In genomic region chr1:244448279-244449036, GRCh38 we compare ENCODE assay signal across 13 cellular contexts. TPM values are rescaled to one million over a fixed set of nuclear protein-coding genes. Genes with fewer than 3 reads are reported as not detected.
DNase-seq lines count a peak whose midpoint lies in the region; ATAC-seq, FAIRE-seq and TF ChIP-seq lines count a peak whose summit lies in the region.
"Had no signal": no experiment of that assay in that cellular context is flagged by ENCODE, and none has a peak within 500 bp of the region (broad histone marks: within the 10 kb centered on the region; RNA-seq: fewer than 3 reads in every experiment).

No MANE protein-coding gene starts in this region.

- peak overlapping the region; percentile 48 for H3K4me2 ChIP-seq in H9 (ENCODE audit: insufficient read depth, insufficient read length, low read length)
- H3K4me2 ChIP-seq in mesendoderm (ENCODE audit: low read length): no peak overlapping the region

- H3T11ph ChIP-seq in H9 (ENCODE audit: low read length): no peak overlapping the region

- no peak overlapping the region for H4K8ac ChIP-seq in H9 (replicated peaks; ENCODE audit: insufficient read length, low read depth, low read length)
- no peak overlapping the region for H4K8ac ChIP-seq in mesendoderm (ENCODE audit: low read depth, low read length)

- H3K79me2 ChIP-seq in H9 (ENCODE audit: insufficient read depth, low read length) (peaks cover 31% of the 10 kb centered on the region; the same call in 1 of the 2 replicates), mesendoderm (ENCODE audit: control insufficient read depth, insufficient read depth, low read length) (peaks cover 46% of the 10 kb centered on the region)

- no peak overlapping the region for H3K18ac ChIP-seq in H9 (ENCODE audit: insufficient read length, low read depth, low read length)
- H3K18ac ChIP-seq in mesendoderm (ENCODE audit: low read length): no peak overlapping the region

- FAIRE-seq in A204.1 (lab: Jason Lieb, UNC): peak; percentile 19

- ATAC-seq in stimulated activated memory B cell treated with anti-CD40 and anti-IgM and Interleukin-4, amounts not matched to agents 10 μg/mL and 1 μg/mL and 100 μg/mL, for 72 hours: no peak
- no peak for ATAC-seq in HG03108 (IDR thresholded peaks at IDR 0.05; ENCODE audit: unreplicated experiment)

- H3K9me3 ChIP-seq in H9 (ENCODE audit: control insufficient read depth, low read depth, low read length): no peaks in the 10 kb centered on the region
- H3K9me3 ChIP-seq in ascending aorta: no peaks in the 10 kb centered on the region

- H3K4ac ChIP-seq in H9 (ENCODE audit: low read depth, low read length): no peak overlapping the region
- H3K4ac ChIP-seq in mesendoderm (ENCODE audit: low read depth, low read length): no peak overlapping the region

- H3K4me3 ChIP-seq in ascending aorta (no peak overlapping the region), mesendoderm (ENCODE audit: low read length) (no peak overlapping the region)

- H3K79me1 ChIP-seq in H9 (ENCODE audit: insufficient read depth, low read depth, low read length, poor library complexity, severe bottlenecking) (peaks cover 5% of the 10 kb centered on the region), mesendoderm (ENCODE audit: low read length) (peaks cover 6% of the 10 kb centered on the region)

- H3K23ac ChIP-seq in H9 (ENCODE audit: insufficient read length, low read depth, low read length): no peak overlapping the region
- H3K23ac ChIP-seq in mesendoderm (ENCODE audit: low read length): no peak overlapping the region

- no peak overlapping the region for H2BK12ac ChIP-seq in H9 (ENCODE audit: insufficient read length, low read depth, low read length)

- no peaks in the 10 kb centered on the region; a peak in 2 of 5 replicates for H3K9me3 Mint-ChIP-seq in H9
- no peaks in the 10 kb centered on the region for H3K9me3 Mint-ChIP-seq in stimulated activated memory B cell treated with anti-CD40 and anti-IgM and Interleukin-4, amounts not matched to agents 10 μg/mL and 1 μg/mL and 100 μg/mL, for 72 hours

- intact Hi-C loops in ascending aorta (cut with DNase I): no loop called here

- no peak overlapping the region for H3K14ac ChIP-seq in H9 (ENCODE audit: insufficient read depth, low read length)

- no peaks in the 10 kb centered on the region for H3K27me3 Mint-ChIP-seq in H9 (ENCODE audit: low read depth)
- no peaks in the 10 kb centered on the region for H3K27me3 Mint-ChIP-seq in stimulated activated memory B cell treated with anti-CD40 and anti-IgM and Interleukin-4, amounts not matched to agents 10 μg/mL and 1 μg/mL and 100 μg/mL, for 72 hours

- no peak for TF ChIP-seq CTCF in H9 (conservative IDR thresholded peaks at IDR 0.05)
- no peak for TF ChIP-seq CTCF in ascending aorta (IDR thresholded peaks at IDR 0.05)

- H3K36me3 Mint-ChIP-seq in H9 (ENCODE audit: insufficient read depth in 1 of 3, low read depth in 3 of 3): peaks cover 4 to 19% (median 12%) of the 10 kb centered on the region in 3 experiments; a peak in 6 of 7 replicates
- H3K36me3 Mint-ChIP-seq in stimulated activated memory B cell treated with anti-CD40 and anti-IgM and Interleukin-4, amounts not matched to agents 10 μg/mL and 1 μg/mL and 100 μg/mL, for 72 hours: peaks cover 17% of the 10 kb centered on the region

- H3K27ac ChIP-seq in H9 (ENCODE audit: insufficient read length, low read depth, low read length) (no peak overlapping the region), ascending aorta (peak overlapping the region; percentile 11 to 21), mesendoderm (ENCODE audit: low read depth, low read length) (no peak overlapping the region), caudate nucleus (ENCODE audit: low read depth, low read length) (no peak overlapping the region)

- H3K27me3 ChIP-seq in H9 (ENCODE audit: insufficient read depth, low read length) (no peaks in the 10 kb centered on the region), ascending aorta (no peaks in the 10 kb centered on the region), mesendoderm (ENCODE audit: insufficient read depth, low read length, poor library complexity) (no peaks in the 10 kb centered on the region)

- H3K56ac ChIP-seq in H9 (ENCODE audit: insufficient read length, low read depth, low read length): no peak overlapping the region
- no peak overlapping the region for H3K56ac ChIP-seq in mesendoderm (ENCODE audit: low read length)

- H3K4me1 ChIP-seq in H9 (ENCODE audit: insufficient read depth, low read length) (peaks cover 13% of the 10 kb centered on the region; the same call in 1 of the 2 replicates), ascending aorta (peaks cover 9 to 46% of the 10 kb centered on the region in 2 donors), mesendoderm (ENCODE audit: control insufficient read depth, low read depth, low read length) (no peaks in the 10 kb centered on the region)

- H4K91ac ChIP-seq in H9 (ENCODE audit: insufficient read length, low read depth, low read length): no peak overlapping the region

- H3K9ac ChIP-seq in H9 (ENCODE audit: extremely low read depth, insufficient read length, low read length): no peak overlapping the region
- peak overlapping the region; percentile 15 for H3K9ac ChIP-seq in mesendoderm (ENCODE audit: low read length)

- no peak overlapping the region for H2AK5ac ChIP-seq in H9 (ENCODE audit: insufficient read length, low read length)
- no peak overlapping the region for H2AK5ac ChIP-seq in mesendoderm (ENCODE audit: low read length)

- H4K5ac ChIP-seq in H9 (ENCODE audit: insufficient read length, low read depth, low read length) (no peak overlapping the region), mesendoderm (ENCODE audit: low read length) (no peak overlapping the region)

- no peaks in the 10 kb centered on the region for H3K36me3 ChIP-seq in ascending aorta
- no peaks in the 10 kb centered on the region for H3K36me3 ChIP-seq in mesendoderm (ENCODE audit: control insufficient read depth, insufficient read depth, low read length)

- H3K4me1 Mint-ChIP-seq in H9: peaks cover 59 to 62% of the 10 kb centered on the region in 2 experiments
- H3K4me1 Mint-ChIP-seq in stimulated activated memory B cell treated with anti-CD40 and anti-IgM and Interleukin-4, amounts not matched to agents 10 μg/mL and 1 μg/mL and 100 μg/mL, for 72 hours: peaks cover 57% of the 10 kb centered on the region

- H2BK5ac ChIP-seq in H9 (ENCODE audit: insufficient read length, low read length) (no peak overlapping the region), mesendoderm (ENCODE audit: low read length) (no peak overlapping the region)

- H2AFZ ChIP-seq in H9 (ENCODE audit: low read length): no peak overlapping the region

- peak overlapping the region; percentile 21 to 66; a peak in 4 of 5 replicates for H3K4me3 Mint-ChIP-seq in H9
- no peak overlapping the region for H3K4me3 Mint-ChIP-seq in stimulated activated memory B cell treated with anti-CD40 and anti-IgM and Interleukin-4, amounts not matched to agents 10 μg/mL and 1 μg/mL and 100 μg/mL, for 72 hours

- no peaks in the 10 kb centered on the region for H4K20me1 ChIP-seq in H9 (ENCODE audit: control insufficient read depth, insufficient read depth, insufficient read length)

- H2BK15ac ChIP-seq in H9 (ENCODE audit: low read depth, low read length) (no peak overlapping the region), mesendoderm (replicated peaks; ENCODE audit: low read depth) (no peak overlapping the region)

- no peak overlapping the region for H2BK20ac ChIP-seq in H9 (ENCODE audit: low read depth, low read length, poor library complexity, severe bottlenecking)

- WGBS in H9 (ENCODE audit: extremely low coverage, insufficient read length, low lambda C conversion rate): no CpG with 5 or more reads among the region's 5 CpGs
- WGBS in mesendoderm (ENCODE audit: extremely low coverage, insufficient coverage, low lambda C conversion rate): no CpG with 5 or more reads among the region's 5 CpGs

- no peak for DNase-seq in H9
- no peak for DNase-seq in ascending aorta (ENCODE audit: low spot score in 2 of 2)
- DNase-seq in mesendoderm: no peak
- no peak for DNase-seq in GM19240 (ENCODE audit: insufficient read length, low spot score)
- DNase-seq in caudate nucleus (lab: John Stamatoyannopoulos, UW): no peak
- DNase-seq: AML-193; H7; SHP77 treated with DMSO at 0.1 percent for 48 hours; stimulated activated CD4-positive, alpha-beta T cell treated with anti-CD3 and anti-CD28 coated beads, Interleukin-15, amount 100 ng/mL, for 24 hours had no signal

- H2BK120ac ChIP-seq in H9 (ENCODE audit: low read depth, low read length, poor library complexity, severe bottlenecking) (no peak overlapping the region), mesendoderm (ENCODE audit: low read depth, low read length) (no peak overlapping the region)

- peaks cover 12% of the 10 kb centered on the region for H3K23me2 ChIP-seq in H9 (ENCODE audit: insufficient read length, low read depth, low read length, poor library complexity, severe bottlenecking)

- peak overlapping the region in 2 of 3 experiments; percentile 48 to 61; a peak in 3 of 7 replicates for H3K27ac Mint-ChIP-seq in H9
- H3K27ac Mint-ChIP-seq in stimulated activated memory B cell treated with anti-CD40 and anti-IgM and Interleukin-4, amounts not matched to agents 10 μg/mL and 1 μg/mL and 100 μg/mL, for 72 hours: no peak overlapping the region

RNA-seq across cellular contexts. Expression of gene ADSS2, which starts 3.3 kb away (rescaled TPM):
- total RNA-seq in H9 (2021) (65.4 and 70.1 TPM in 2 replicates), ascending aorta (38.3 TPM)
- polyA plus RNA-seq in mesendoderm (2013, experiment 1 of 2): 67.0 TPM
- polyA plus RNA-seq in mesendoderm (2013, experiment 2 of 2): 71.5 TPM

RNA-seq across cellular contexts. Expression of gene CATSPERE, which starts 12.6 kb away (rescaled TPM):
- 0.31 and 0.55 TPM in 2 replicates for total RNA-seq in H9 (2021)
- total RNA-seq in ascending aorta: not detected
- polyA plus RNA-seq in mesendoderm (2013, experiment 1 of 2): 0.07 TPM
- 0.04 TPM for polyA plus RNA-seq in mesendoderm (2013, experiment 2 of 2)
- total RNA-seq: NCI-H460 had no signal

Comparison
In these comparisons a context has a peak if more than half of its experiments do, and no peak if none do; other contexts are left out.
1. H3K27ac ChIP-seq: peak in ascending aorta (2 of 2); none in H9 (single experiment), mesendoderm (single experiment) and caudate nucleus (single experiment).